Comparison of ENCODE assay signal across 8 cellular contexts in genomic region chr1:40849801-40850592, GRCh38. TPM values are rescaled to one million over a fixed set of nuclear protein-coding genes. Genes with fewer than 3 reads are reported as not detected.
DNase-seq lines count a peak whose midpoint lies in the region; ATAC-seq lines count a peak whose summit lies in the region.

No MANE protein-coding gene starts in this region.

- DNase-seq in DMS53 (lab: John Stamatoyannopoulos, UW), result peak; percentile 80
- peak; percentile 75 for DNase-seq in NCI-H510A treated with DMSO at 0.1 percent for 48 hours (lab: John Stamatoyannopoulos, UW)
- peak; percentile 69 to 72 for DNase-seq in activated CD4-positive, alpha-beta T cell treated with anti-CD3 and anti-CD28 coated beads, Interleukin-2, amount 50 U/mL, for 4 hours
- peak; percentile 22 to 55 for DNase-seq in dermis microvascular lymphatic vessel endothelial cell (ENCODE audit: low read depth in 2 of 2)
- DNase-seq in medulla oblongata (ENCODE audit: extremely low spot score), result peak; percentile 88
- peak; percentile 57 to 58 for DNase-seq in stimulated activated CD8-positive, alpha-beta memory T cell treated with anti-CD3 and anti-CD28 coated beads, Interleukin-15, amount 100 ng/mL, for 48 hours (ENCODE audit: low read depth in 2 of 2)

- peak; percentile 66 for ATAC-seq in HG02642 (IDR thresholded peaks at IDR 0.05; ENCODE audit: poor library complexity, unreplicated experiment)
- no peak for ATAC-seq in HG03097 (IDR thresholded peaks at IDR 0.05; ENCODE audit: low FRiP score, unreplicated experiment)

RNA-seq across cellular contexts. Expression of gene CITED4, which starts 12.2 kb away (rescaled TPM):
- total RNA-seq in dermis microvascular lymphatic vessel endothelial cell, result 2.8 and 3.4 TPM in 2 replicates
